In the genomic region with DNA sequence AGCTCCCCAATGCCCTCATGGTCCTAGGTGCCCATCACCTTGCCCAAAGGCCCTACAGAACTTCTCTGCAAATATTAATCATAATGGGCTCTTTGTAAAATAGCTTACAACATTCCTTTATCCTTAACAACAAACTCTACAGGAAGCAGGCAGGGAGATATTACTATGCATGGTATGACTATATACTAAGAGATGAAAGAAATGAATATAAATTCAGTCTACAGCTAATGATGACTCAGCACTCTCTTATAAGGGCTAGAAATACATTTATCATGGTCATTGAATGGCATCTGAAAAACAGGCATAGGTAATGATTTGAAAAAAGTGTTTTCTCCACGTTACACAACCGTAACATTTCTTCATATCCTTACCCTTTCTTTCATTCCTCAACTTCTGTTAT, we compare ENCODE assay signal across 1 cellular context.
TF ChIP-seq lines count a peak whose summit lies in the region.

No MANE protein-coding gene starts in this region.

TF ChIP-seq in K562, 482 proteins besides CTCF, POLR2A, EP300 and RAD21 (continued from another document):
- TF ChIP-seq, protein P1, sequence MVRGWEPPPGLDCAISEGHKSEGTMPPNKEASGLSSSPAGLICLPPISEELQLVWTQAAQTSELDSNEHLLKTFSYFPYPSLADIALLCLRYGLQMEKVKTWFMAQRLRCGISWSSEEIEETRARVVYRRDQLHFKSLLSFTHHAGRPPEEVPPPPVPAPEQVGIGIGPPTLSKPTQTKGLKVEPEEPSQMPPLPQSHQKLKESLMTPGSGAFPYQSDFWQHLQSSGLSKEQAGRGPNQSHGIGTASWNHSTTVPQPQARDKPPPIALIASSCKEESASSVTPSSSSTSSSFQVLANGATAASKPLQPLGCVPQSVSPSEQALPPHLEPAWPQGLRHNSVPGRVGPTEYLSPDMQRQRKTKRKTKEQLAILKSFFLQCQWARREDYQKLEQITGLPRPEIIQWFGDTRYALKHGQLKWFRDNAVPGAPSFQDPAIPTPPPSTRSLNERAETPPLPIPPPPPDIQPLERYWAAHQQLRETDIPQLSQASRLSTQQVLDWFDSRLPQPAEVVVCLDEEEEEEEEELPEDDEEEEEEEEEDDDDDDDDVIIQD (CRISPR knock-in tag; IDR thresholded peaks at IDR 0.05): no peak
- no peak for TF ChIP-seq EWSR1 (IDR thresholded peaks at IDR 0.05; ENCODE audit: borderline replicate concordance, low read depth, partially characterized antibody)
- no peak for TF ChIP-seq TEAD4 (IDR thresholded peaks at IDR 0.05; ENCODE audit: low read length)
- no peak for TF ChIP-seq TEAD4 (CRISPR knock-in tag; IDR thresholded peaks at IDR 0.05; ENCODE audit: borderline replicate concordance)
- TF ChIP-seq, protein P2, sequence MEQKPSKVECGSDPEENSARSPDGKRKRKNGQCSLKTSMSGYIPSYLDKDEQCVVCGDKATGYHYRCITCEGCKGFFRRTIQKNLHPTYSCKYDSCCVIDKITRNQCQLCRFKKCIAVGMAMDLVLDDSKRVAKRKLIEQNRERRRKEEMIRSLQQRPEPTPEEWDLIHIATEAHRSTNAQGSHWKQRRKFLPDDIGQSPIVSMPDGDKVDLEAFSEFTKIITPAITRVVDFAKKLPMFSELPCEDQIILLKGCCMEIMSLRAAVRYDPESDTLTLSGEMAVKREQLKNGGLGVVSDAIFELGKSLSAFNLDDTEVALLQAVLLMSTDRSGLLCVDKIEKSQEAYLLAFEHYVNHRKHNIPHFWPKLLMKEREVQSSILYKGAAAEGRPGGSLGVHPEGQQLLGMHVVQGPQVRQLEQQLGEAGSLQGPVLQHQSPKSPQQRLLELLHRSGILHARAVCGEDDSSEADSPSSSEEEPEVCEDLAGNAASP (IDR thresholded peaks at IDR 0.05): no peak
- no peak for TF ChIP-seq KLF6 (CRISPR knock-in tag; IDR thresholded peaks at IDR 0.05; ENCODE audit: borderline replicate concordance)
